ENCODE assay signal across 1 cellular context in the genomic region with DNA sequence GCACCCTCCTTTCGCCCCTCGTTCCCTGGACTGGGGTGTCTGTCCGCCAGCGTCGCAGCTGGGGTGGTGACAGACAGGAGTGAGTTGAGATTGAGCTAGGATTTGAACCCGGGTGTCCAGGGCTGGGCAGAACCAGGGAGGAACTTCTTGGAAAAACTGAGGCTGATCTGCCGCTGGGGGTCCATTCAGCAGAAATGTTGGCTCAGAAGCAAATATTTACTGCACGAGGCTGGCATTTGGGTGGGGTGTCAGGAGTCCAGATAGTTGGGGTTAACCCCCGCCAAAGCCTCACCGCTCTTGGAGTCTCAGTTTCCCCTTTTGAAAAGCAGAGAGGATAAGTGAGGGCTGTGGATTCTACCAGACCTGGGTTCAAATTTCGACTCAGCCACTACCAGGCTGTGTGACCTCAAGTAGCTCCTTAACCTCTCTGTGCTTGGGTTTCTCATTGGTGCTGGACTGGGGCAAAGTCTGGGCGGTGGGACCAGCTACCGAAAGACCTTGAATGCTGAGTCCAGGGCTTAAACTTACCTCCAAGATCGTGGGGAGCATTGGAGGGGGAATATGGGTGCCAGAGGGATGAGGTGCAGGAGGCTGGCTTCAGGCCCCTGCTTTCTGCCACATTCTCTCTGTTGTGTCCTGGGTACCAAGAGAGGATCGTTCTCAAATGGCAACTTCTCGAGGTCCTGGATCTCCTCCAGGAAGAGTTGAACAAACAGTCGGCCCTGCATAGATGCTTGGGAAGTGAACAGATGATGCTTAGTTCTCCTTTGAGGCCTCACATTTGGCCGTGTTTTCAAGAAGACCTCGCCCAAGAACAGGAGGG.
TF ChIP-seq lines count a peak whose summit lies in the region.

No MANE protein-coding gene starts in this region.

TF ChIP-seq in IMR-90, 13 proteins besides CTCF, POLR2A, EP300 and RAD21 (continued from another document):
- TF ChIP-seq, protein P1, sequence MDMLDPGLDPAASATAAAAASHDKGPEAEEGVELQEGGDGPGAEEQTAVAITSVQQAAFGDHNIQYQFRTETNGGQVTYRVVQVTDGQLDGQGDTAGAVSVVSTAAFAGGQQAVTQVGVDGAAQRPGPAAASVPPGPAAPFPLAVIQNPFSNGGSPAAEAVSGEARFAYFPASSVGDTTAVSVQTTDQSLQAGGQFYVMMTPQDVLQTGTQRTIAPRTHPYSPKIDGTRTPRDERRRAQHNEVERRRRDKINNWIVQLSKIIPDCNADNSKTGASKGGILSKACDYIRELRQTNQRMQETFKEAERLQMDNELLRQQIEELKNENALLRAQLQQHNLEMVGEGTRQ (IDR thresholded peaks at IDR 0.05; ENCODE audit: low read depth, low read length): no peak
- no peak for TF ChIP-seq SMC3 (IDR thresholded peaks at IDR 0.05; ENCODE audit: low read depth, low read length)
